In the genomic region with DNA sequence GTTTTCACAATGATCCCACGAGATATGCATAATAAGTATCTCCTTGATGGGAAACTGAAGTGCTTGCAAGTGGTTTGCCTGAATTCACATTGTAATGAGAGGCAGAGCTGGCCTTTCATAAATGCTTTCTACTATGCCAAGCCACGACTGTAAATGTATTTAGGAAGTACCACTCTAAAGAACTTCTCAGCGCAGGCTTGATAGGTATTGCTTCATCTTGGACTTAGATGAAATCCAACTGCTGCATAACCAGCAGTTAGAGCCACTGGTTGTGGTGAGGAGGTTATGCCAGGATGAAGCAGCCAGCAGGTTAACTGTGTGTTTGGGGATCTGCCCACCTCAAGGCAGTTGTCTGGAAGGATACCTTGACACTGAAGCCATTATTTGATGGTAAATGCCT, we compare ENCODE assay signal across 16 cellular contexts. TPM values are rescaled to one million over a fixed set of nuclear protein-coding genes. Genes with fewer than 3 reads are reported as not detected.
DNase-seq lines count a peak whose midpoint lies in the region; FAIRE-seq and TF ChIP-seq lines count a peak whose summit lies in the region.
"Had no signal": no experiment of that assay in that cellular context is flagged by ENCODE, and none has a peak within 500 bp of the region (broad histone marks: within the 10 kb centered on the region; RNA-seq: fewer than 3 reads in every experiment).

No MANE protein-coding gene starts in this region.

- H3K9me3 ChIP-seq in uterus: no peaks in the 10 kb centered on the region
- H3K9me3 ChIP-seq: Caco-2 had no signal

- FAIRE-seq in GM12891 (lab: Jason Lieb, UNC): no peak

- POLR2A ChIA-PET in RWPE1 (lab: Yijun Ruan, JAX; ENCODE audit: low non-redundant PET): interaction anchor here (0.5 kb wide), 1 partner anchor 47 kb away, joined by 5 read pairs; no protein-coding TSS in a partner anchor

- H3K27me3 ChIP-seq in uterus: no peaks in the 10 kb centered on the region
- H3K27me3 ChIP-seq: neural progenitor cell had no signal

- intact Hi-C loops in uterus (cut with DNase I; ENCODE audit: low total_unique reads): no loop called here

- CTCF ChIA-PET in RWPE1 (lab: Yijun Ruan, JAX): no interaction called here

- no peaks in the 10 kb centered on the region for H3K36me3 ChIP-seq in uterus
- H3K36me3 ChIP-seq: neural progenitor cell had no signal

- TF ChIP-seq CTCF in RWPE1 (conservative IDR thresholded peaks at IDR 0.05; ENCODE audit: low read depth): no peak
- no peak for TF ChIP-seq CTCF in fibroblast of villous mesenchyme (IDR thresholded peaks at IDR 0.05; ENCODE audit: insufficient read depth, low read depth, low read length)
- no peak for TF ChIP-seq CTCF in uterus (IDR thresholded peaks at IDR 0.05)

- H3K27ac ChIP-seq in RWPE1 (peak overlapping the region; percentile 99), uterus (peak overlapping the region; percentile 34 to 62)
- H3K27ac ChIP-seq: neural progenitor cell had no signal

- DNase-seq in NCI-H2196 (lab: John Stamatoyannopoulos, UW; ENCODE audit: unreplicated experiment) (peak; percentile 24), NCI-H2196 treated with DMSO at 0.1 percent for 48 hours (lab: John Stamatoyannopoulos, UW; ENCODE audit: unreplicated experiment) (no peak), RWPE1 (ENCODE audit: low spot score) (no peak), fibroblast of villous mesenchyme (ENCODE audit: low read depth) (peak; percentile 63), uterus (no peak), NCI-H1930 (lab: John Stamatoyannopoulos, UW) (no peak), GM12891 (ENCODE audit: insufficient read length, low spot score) (no peak)
- no peak for DNase-seq in stimulated activated CD4-positive, alpha-beta T cell treated with anti-CD3 and anti-CD28 coated beads, Interleukin-15, amount 100 ng/mL, for 24 hours
- DNase-seq: 8988T; activated CD4-positive, alpha-beta memory T cell treated with anti-CD3 and anti-CD28 coated beads for 36 hours; Caco-2; hippocampal formation; OCI-M1 had no signal

- H3K4me3 ChIP-seq in fibroblast of villous mesenchyme (ENCODE audit: low read depth, low read length) (no peak overlapping the region), uterus (no peak overlapping the region)
- H3K4me3 ChIP-seq: neural progenitor cell had no signal

- TF ChIP-seq POLR2A in uterus (IDR thresholded peaks at IDR 0.05) (no peak), GM12891 (IDR thresholded peaks at IDR 0.05; ENCODE audit: low read depth, low read length) (no peak)

- H3K4me1 ChIP-seq in uterus: no peaks in the 10 kb centered on the region

TF ChIP-seq in GM12891, 5 proteins besides CTCF, POLR2A, EP300 and RAD21:
- TF ChIP-seq POLR2AphosphoS5 (IDR thresholded peaks at IDR 0.05; ENCODE audit: low read depth, low read length): no peak

RNA-seq across cellular contexts. Expression of a gene that starts 26.8 kb away (rescaled TPM):
- total RNA-seq in fibroblast of villous mesenchyme: under 0.01 and 0.32 TPM in 2 replicates
- under 1 TPM in 3 of 4 donors, not detected in 1; under 0.01 to 0.41 (median 0.18) TPM for total RNA-seq in uterus
- polyA plus RNA-seq in GM12891 (2012; ENCODE audit: low read depth, missing spikeins): not detected
- total RNA-seq: activated CD4-positive, alpha-beta memory T cell treated with anti-CD3 and anti-CD28 coated beads for 36 hours; Caco-2; cardiac septum; skeletal muscle tissue had no signal

Comparison
In these comparisons a context has a peak if more than half of its experiments do, and no peak if none do; other contexts are left out.
1. DNase-seq: peak in NCI-H2196 (single experiment) and fibroblast of villous mesenchyme (single experiment); none in NCI-H2196 treated with DMSO at 0.1 percent for 48 hours (single experiment), RWPE1 (single experiment), uterus (0 of 2), stimulated activated CD4-positive, alpha-beta T cell treated with anti-CD3 and anti-CD28 coated beads, Interleukin-15, amount 100 ng/mL, for 24 hours (single experiment), NCI-H1930 (0 of 2) and GM12891 (single experiment).